ENCODE assay signal across 1 cellular context in genomic region chr21:32474179-32475059, GRCh38.
TF ChIP-seq lines count a peak whose summit lies in the region.

No MANE protein-coding gene starts in this region.

TF ChIP-seq in endothelial cell of umbilical vein, 7 proteins besides CTCF, POLR2A, EP300 and RAD21:
- TF ChIP-seq MYC (IDR thresholded peaks at IDR 0.05; ENCODE audit: low read depth, low read length), result no peak
- TF ChIP-seq FOS (IDR thresholded peaks at IDR 0.05; ENCODE audit: borderline replicate concordance, insufficient read depth, low read length), result no peak
- TF ChIP-seq GATA2 (IDR thresholded peaks at IDR 0.05; ENCODE audit: insufficient read depth, insufficient read length, low read depth, low read length), result no peak
- no peak for TF ChIP-seq EZH2 (IDR thresholded peaks at IDR 0.05; ENCODE audit: borderline replicate concordance, low read depth, low read length, severe bottlenecking)
- no peak for TF ChIP-seq MAX (IDR thresholded peaks at IDR 0.05; ENCODE audit: insufficient read depth, insufficient read length)
- no peak for TF ChIP-seq JUN (IDR thresholded peaks at IDR 0.05; ENCODE audit: borderline replicate concordance, insufficient read depth, insufficient read length, low read depth)
- no peak for TF ChIP-seq POLR2AphosphoS5 (IDR thresholded peaks at IDR 0.05; ENCODE audit: insufficient read depth, low read depth, low read length)
TF ChIP-seq in endothelial cell of umbilical vein: peak in this region for 0.
